8 cellular contexts compared by ENCODE assay signal in genomic region chr10:11178606-11179221, GRCh38.
DNase-seq lines count a peak whose midpoint lies in the region; ATAC-seq, FAIRE-seq and TF ChIP-seq lines count a peak whose summit lies in the region.

No MANE protein-coding gene starts in this region.

- intact Hi-C loops in HepG2 (cut with micrococcal nuclease; ENCODE audit: unreplicated experiment) = no loop called here
- intact Hi-C loops in K562 (cut with micrococcal nuclease) = loop anchor here (1.0 to 5.0 kb wide), 4 partner anchors 12 to 92 kb away; no protein-coding TSS in a partner anchor
- intact Hi-C loops in PC-3 (cut with micrococcal nuclease) = no loop called here

- H3K79me2 ChIP-seq in HepG2 (ENCODE audit: insufficient read depth, low read length) (no peaks in the 10 kb centered on the region), K562 (ENCODE audit: control insufficient read depth, insufficient read depth, low read length) (peaks cover 12% of the 10 kb centered on the region; the same call in 1 of the 3 replicates), PC-3 (ENCODE audit: low read length) (no peaks in the 10 kb centered on the region)

- DNase-seq in HepG2 (ENCODE audit: low spot score) (no peak), T-helper 9 cell (peak; percentile 77), K562 (ENCODE audit: extremely low read depth in 1 of 4, low spot score in 3 of 4) (peak; percentile 80 to 96 (median 89)), mucosa of gallbladder (ENCODE audit: low spot score) (peak; percentile 64), thoracic aorta (ENCODE audit: low spot score) (no peak), PC-3 (no peak)

- BruUV-seq in HepG2 (replicated peaks; lab: Mats Ljungman, UMichigan) (no TSS peak), K562 (replicated peaks; lab: Mats Ljungman, UMichigan) (no TSS peak), PC-3 (replicated peaks; lab: Mats Ljungman, UMichigan) (no TSS peak)

- H3K9me2 ChIP-seq in PC-3 (replicated peaks; ENCODE audit: low read length) = no peaks in the 10 kb centered on the region

- no peak overlapping the region for H3K27ac ChIP-seq in liver (ENCODE audit: low read depth in 1 of 2, low read length in 2 of 2)
- H3K27ac ChIP-seq in HepG2 (ENCODE audit: extremely low read length, insufficient read depth, low read length) = no peak overlapping the region
- H3K27ac ChIP-seq in K562 (ENCODE audit: extremely low read depth, low read depth, low read length) = peak overlapping the region; percentile 68
- H3K27ac ChIP-seq in thoracic aorta = peak overlapping the region in 1 of 2 donors; percentile 22
- H3K27ac ChIP-seq in PC-3 (ENCODE audit: low read length) = no peak overlapping the region

- no peaks in the 10 kb centered on the region for H3K9me1 ChIP-seq in K562 (ENCODE audit: control insufficient read depth, insufficient read depth, low read length)

- H3K4me2 ChIP-seq in HepG2 (ENCODE audit: low read depth, low read length) (no peak overlapping the region), K562 (ENCODE audit: insufficient read depth, low read length) (peak overlapping the region; percentile 22), PC-3 (ENCODE audit: low read length) (no peak overlapping the region)

- H3K4me3 ChIP-seq in liver (ENCODE audit: low read depth in 1 of 3, low read length in 3 of 3) = no peak overlapping the region
- no peak overlapping the region for H3K4me3 ChIP-seq in HepG2 (replicated peaks in 1 of 3; ENCODE audit: insufficient read depth in 1 of 3, low read depth in 2 of 3, low read length in 3 of 3)
- no peak overlapping the region for H3K4me3 ChIP-seq in K562
- H3K4me3 ChIP-seq in thoracic aorta = no peak overlapping the region
- H3K4me3 ChIP-seq in PC-3 (ENCODE audit: low read length) = no peak overlapping the region

- 41% methylated on average over 10 of the region's 10 CpGs for WGBS in liver
- 44% methylated on average over 9 of the region's 10 CpGs for WGBS in HepG2 (ENCODE audit: low lambda C conversion rate)
- 1% methylated on average over 10 of the region's 10 CpGs for WGBS in K562 (ENCODE audit: insufficient coverage, low coverage, missing lambda C conversion rate)

- H3K9ac ChIP-seq in liver (ENCODE audit: low read depth in 1 of 2, low read length in 2 of 2) (no peak overlapping the region), HepG2 (ENCODE audit: insufficient read depth, low read depth, low read length) (no peak overlapping the region), K562 (ENCODE audit: insufficient read depth in 1 of 2, low read depth in 2 of 2, low read length in 2 of 2) (peak overlapping the region in 1 of 2 experiments; percentile 16; a peak in 2 of 4 replicates), PC-3 (ENCODE audit: low read length) (no peak overlapping the region)

- TF ChIP-seq POLR2A in HepG2 (IDR thresholded peaks at IDR 0.05; ENCODE audit: insufficient read depth in 1 of 2, low read depth in 2 of 2, low read length in 2 of 2) (no peak), K562 (conservative IDR thresholded peaks at IDR 0.05) (no peak)

- H4K20me1 ChIP-seq in HepG2 (ENCODE audit: insufficient read depth, low read length) (no peaks in the 10 kb centered on the region), K562 (replicated peaks; ENCODE audit: control insufficient read depth, insufficient read depth, low read length) (no peaks in the 10 kb centered on the region; the same call in 1 of the 2 replicates), PC-3 (ENCODE audit: low read length) (no peaks in the 10 kb centered on the region)

- H3K9me3 ChIP-seq in liver (ENCODE audit: control insufficient read depth in 4 of 4, low read length in 3 of 4) (no peaks in the 10 kb centered on the region), HepG2 (ENCODE audit: low read length) (no peaks in the 10 kb centered on the region), K562 (replicated peaks; ENCODE audit: control insufficient read depth, insufficient read depth, low read depth, low read length) (0 out of 2 replicates have a peak, but pooled peaks cover 3% of the 10 kb centered on the region), thoracic aorta (no peaks in the 10 kb centered on the region), PC-3 (ENCODE audit: low read length) (no peaks in the 10 kb centered on the region)

- TF ChIP-seq CTCF in liver (IDR thresholded peaks at IDR 0.05; ENCODE audit: low read depth, low read length, missing input control) (no peak), HepG2 (CRISPR knock-in tag; IDR thresholded peaks at IDR 0.05) (no peak), K562 (IDR thresholded peaks at IDR 0.05 in 2 of 3, conservative IDR thresholded peaks at IDR 0.05 in 1 of 3; ENCODE audit: insufficient read depth in 2 of 3, low read depth in 1 of 3, low read length in 3 of 3) (no peak), thoracic aorta (IDR thresholded peaks at IDR 0.05) (no peak), PC-3 (conservative IDR thresholded peaks at IDR 0.05; ENCODE audit: low read depth, low read length) (no peak)

- H3K27me3 ChIP-seq in liver (ENCODE audit: control insufficient read depth in 4 of 4, insufficient read depth in 4 of 4, low read length in 3 of 4) = no peaks in the 10 kb centered on the region
- peaks cover 0 to 30% of the 10 kb centered on the region in 2 experiments; a peak in 3 of 5 replicates for H3K27me3 ChIP-seq in HepG2 (ENCODE audit: control insufficient read depth in 1 of 2, insufficient read depth in 2 of 2, low read length in 2 of 2)
- no peaks in the 10 kb centered on the region for H3K27me3 ChIP-seq in K562 (ENCODE audit: control insufficient read depth in 2 of 2, insufficient read depth in 2 of 2, low read length in 2 of 2)
- H3K27me3 ChIP-seq in thoracic aorta (replicated peaks; ENCODE audit: insufficient read depth) = no peaks in the 10 kb centered on the region
- H3K27me3 ChIP-seq in PC-3 (ENCODE audit: low read length) = peaks cover 9% of the 10 kb centered on the region

- ATAC-seq in HepG2 (no peak), HG03280 (IDR thresholded peaks at IDR 0.05; ENCODE audit: unreplicated experiment) (peak; percentile 82), K562 (peak; percentile 99), thoracic aorta (ENCODE audit: insufficient number of reproducible peaks, low FRiP score, low read depth) (peak; percentile 32), PC-3 (no peak)

- POLR2A ChIA-PET in HepG2 (lab: Yijun Ruan, JAX) (no interaction called here), K562 (lab: Yijun Ruan, JAX) (interaction anchor here (0.9 to 1.2 kb wide), 3 partner anchors 10 to 72 kb away, joined by 3 to 4 read pairs (median 3); no protein-coding TSS in a partner anchor), PC-3 (lab: Charles Lee; ENCODE audit: unreplicated experiment) (no interaction called here)

- no peaks in the 10 kb centered on the region for H3K36me3 ChIP-seq in liver (ENCODE audit: control insufficient read depth in 4 of 4, insufficient read depth in 3 of 4, low read depth in 1 of 4, low read length in 3 of 4)
- H3K36me3 ChIP-seq in HepG2 (replicated peaks in 1 of 2; ENCODE audit: control insufficient read depth in 1 of 2, insufficient read depth in 2 of 2, low read length in 2 of 2) = no peaks in the 10 kb centered on the region
- H3K36me3 ChIP-seq in K562 (ENCODE audit: control insufficient read depth, insufficient read depth, low read length) = peaks cover 3% of the 10 kb centered on the region; the same call in 2 of the 3 replicates
- no peaks in the 10 kb centered on the region for H3K36me3 ChIP-seq in thoracic aorta
- no peaks in the 10 kb centered on the region for H3K36me3 ChIP-seq in PC-3 (ENCODE audit: low read depth, low read length)

- in situ Hi-C loops in HepG2 (cut with HindIII; ENCODE audit: extremely low pct_ligation_motif_present, low pct_unique_long_range_greater_than_20kb) (no loop called here), K562 (cut with MboI) (no loop called here)

- no peak for TF ChIP-seq RAD21 in liver (IDR thresholded peaks at IDR 0.05)
- TF ChIP-seq RAD21 in HepG2 (CRISPR knock-in tag; IDR thresholded peaks at IDR 0.05) = no peak
- TF ChIP-seq RAD21 in K562 (CRISPR knock-in tag; conservative IDR thresholded peaks at IDR 0.05 in 1 of 2, IDR thresholded peaks at IDR 0.05 in 1 of 2) = peak; percentile 1 to 9; a peak in 1 of 4 replicates

- CTCF ChIA-PET in HepG2 (lab: Yijun Ruan, JAX; ENCODE audit: low intra/inter-chr PET ratio, low total read pairs) = no interaction called here
- CTCF ChIA-PET in K562 (lab: Yijun Ruan, JAX; ENCODE audit: low intra/inter-chr PET ratio) = no interaction called here
- CTCF ChIA-PET in PC-3 (lab: Charles Lee) = no interaction called here

- no peak for TF ChIP-seq EP300 in HepG2 (IDR thresholded peaks at IDR 0.05; ENCODE audit: low read depth in 2 of 2, low read length in 2 of 2)
- TF ChIP-seq EP300 in HepG2 (CRISPR knock-in tag; IDR thresholded peaks at IDR 0.05; ENCODE audit: borderline replicate concordance) = no peak
- TF ChIP-seq EP300 in K562 (IDR thresholded peaks at IDR 0.05; ENCODE audit: low read length) = peak; percentile 94

- FAIRE-seq in HepG2 (lab: Jason Lieb, UNC) = no peak
- FAIRE-seq in K562 (lab: Jason Lieb, UNC) = peak; percentile 99

- H2AFZ ChIP-seq in HepG2 (ENCODE audit: low read length) (no peak overlapping the region), K562 (ENCODE audit: low read depth, low read length) (no peak overlapping the region), PC-3 (ENCODE audit: low read length) (no peak overlapping the region)

- H3F3A ChIP-seq in PC-3 (ENCODE audit: low read length, unreplicated experiment) = no peaks in the 10 kb centered on the region

- H3K4me1 ChIP-seq in liver (ENCODE audit: control insufficient read depth in 4 of 4, insufficient read depth in 4 of 4, low read length in 3 of 4) (no peaks in the 10 kb centered on the region), HepG2 (ENCODE audit: insufficient read depth, low read length) (no peaks in the 10 kb centered on the region), K562 (replicated peaks in 1 of 2; ENCODE audit: control insufficient read depth in 2 of 2, insufficient read depth in 2 of 2, low read length in 2 of 2) (peaks cover 7 to 37% of the 10 kb centered on the region in 2 experiments), thoracic aorta (ENCODE audit: control insufficient read depth in 1 of 2, low read depth in 2 of 2) (peaks cover 16 to 38% of the 10 kb centered on the region in 2 donors), PC-3 (ENCODE audit: insufficient read depth, low read length) (no peaks in the 10 kb centered on the region)

TF ChIP-seq in liver, 16 proteins besides CTCF, POLR2A, EP300 and RAD21:
- TF ChIP-seq MAX (IDR thresholded peaks at IDR 0.05) (peak; percentile 12), RXRA (IDR thresholded peaks at IDR 0.05) (no peak)

TF ChIP-seq in HepG2, 621 proteins besides CTCF, POLR2A, EP300 and RAD21 (continues in another document):
- no peak for TF ChIP-seq SNRNP70 (IDR thresholded peaks at IDR 0.05; ENCODE audit: low read depth, low read length)

TF ChIP-seq in K562, 482 proteins besides CTCF, POLR2A, EP300 and RAD21 (continues in another document):
- peak; percentile 52; the same call in 1 of the 2 replicates for TF ChIP-seq ZKSCAN1 (IDR thresholded peaks at IDR 0.05; ENCODE audit: low read depth, low read length)
- TF ChIP-seq TOE1 (IDR thresholded peaks at IDR 0.05; ENCODE audit: borderline replicate concordance) = peak; percentile 69; the same call in 1 of the 2 replicates
- TF ChIP-seq TOE1 (CRISPR knock-in tag; IDR thresholded peaks at IDR 0.05; ENCODE audit: borderline replicate concordance, low read depth) = no peak
- TF ChIP-seq ZBTB8A (IDR thresholded peaks at IDR 0.05; ENCODE audit: partially characterized antibody) = no peak
- peak; percentile 91 for TF ChIP-seq RUNX1 (IDR thresholded peaks at IDR 0.05; ENCODE audit: low read depth)
- peak; percentile 85 for TF ChIP-seq ZNF316 (IDR thresholded peaks at IDR 0.05)

Comparison
In these comparisons a context has a peak if more than half of its experiments do, and no peak if none do; other contexts are left out.
1. ATAC-seq: peak in HG03280 (single experiment), K562 (single experiment) and thoracic aorta (single experiment); none in HepG2 (single experiment) and PC-3 (single experiment).
2. DNase-seq: peak in T-helper 9 cell (single experiment), K562 (4 of 4) and mucosa of gallbladder (single experiment); none in HepG2 (single experiment), thoracic aorta (single experiment) and PC-3 (single experiment).